9 cellular contexts compared by ENCODE assay signal in the genomic region with DNA sequence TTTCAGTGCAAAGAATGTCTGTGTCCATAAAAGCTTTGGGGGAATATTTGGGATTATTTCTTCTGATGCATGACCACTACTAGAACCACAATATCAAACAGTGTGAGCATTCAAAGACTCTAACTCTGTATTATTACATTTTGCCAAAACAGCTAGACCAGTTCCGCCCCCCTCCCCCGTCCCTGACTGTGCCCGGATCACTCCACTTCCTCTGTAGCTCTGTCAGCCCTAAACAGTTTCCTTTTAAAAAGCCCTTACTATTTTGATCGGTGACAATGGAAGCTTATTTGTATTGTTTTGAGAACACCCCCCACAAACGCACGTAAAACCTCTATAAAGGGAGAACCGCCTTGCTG. TPM values are rescaled to one million over a fixed set of nuclear protein-coding genes. Genes with fewer than 3 reads are reported as not detected.
A peak's percentile ranks its signal among the peaks of the same experiment; 100 is the strongest.
DNase-seq lines count a peak whose midpoint lies in the region; ATAC-seq and TF ChIP-seq lines count a peak whose summit lies in the region.
"Had no signal": no experiment of that assay in that cellular context is flagged by ENCODE, and none has a peak within 500 bp of the region (broad histone marks: within the 10 kb centered on the region; RNA-seq: fewer than 3 reads in every experiment).

No MANE protein-coding gene starts in this region.

- H3K27ac Mint-ChIP-seq in activated CD4-positive, alpha-beta T cell treated with anti-CD3 and anti-CD28 coated beads, Interleukin-2, amount 10 ng/mL, durations not matched to agents 7 days and 5 days, result peak overlapping the region; percentile 81

- ATAC-seq in HG03280 (IDR thresholded peaks at IDR 0.05; ENCODE audit: unreplicated experiment), result no peak
- ATAC-seq in HG03442 (IDR thresholded peaks at IDR 0.05; ENCODE audit: unreplicated experiment), result no peak

- H3K27me3 ChIP-seq in prostate gland (replicated peaks; ENCODE audit: insufficient read depth), result peaks cover 2% of the 10 kb centered on the region

- H3K9me3 Mint-ChIP-seq in activated CD4-positive, alpha-beta T cell treated with anti-CD3 and anti-CD28 coated beads, Interleukin-2, amount 10 ng/mL, durations not matched to agents 7 days and 5 days, result no peaks in the 10 kb centered on the region

- no peaks in the 10 kb centered on the region for H3K4me1 ChIP-seq in prostate gland (replicated peaks)

- no peaks in the 10 kb centered on the region for H3K9me3 ChIP-seq in prostate gland

- H3K27ac ChIP-seq in prostate gland, result no peak overlapping the region

- 2% methylated on average over 7 of the region's 7 CpGs for WGBS in prostate gland

- H3K36me3 Mint-ChIP-seq in activated CD4-positive, alpha-beta T cell treated with anti-CD3 and anti-CD28 coated beads, Interleukin-2, amount 10 ng/mL, durations not matched to agents 7 days and 5 days (ENCODE audit: low read depth), result no peaks in the 10 kb centered on the region

- intact Hi-C loops in prostate gland (cut with DNase I), result no loop called here

- no peak for TF ChIP-seq POLR2A in prostate gland (IDR thresholded peaks at IDR 0.05)

- peak overlapping the region; percentile 80 for H3K4me3 Mint-ChIP-seq in activated CD4-positive, alpha-beta T cell treated with anti-CD3 and anti-CD28 coated beads, Interleukin-2, amount 10 ng/mL, durations not matched to agents 7 days and 5 days

- peak; percentile 31 for DNase-seq in activated CD4-positive, alpha-beta T cell treated with anti-CD3 and anti-CD28 coated beads for 48 hours
- no peak for DNase-seq in activated CD4-positive, alpha-beta T cell treated with anti-CD3 and anti-CD28 coated beads for 1 hour
- DNase-seq in activated CD4-positive, alpha-beta T cell treated with anti-CD3 and anti-CD28 coated beads, Interleukin-2, amount 10 ng/mL, durations not matched to agents 7 days and 5 days, result peak; percentile 42
- no peak for DNase-seq in fibroblast of the aortic adventitia (ENCODE audit: low read depth)
- no peak for DNase-seq in prostate gland (ENCODE audit: low spot score)
- no peak for DNase-seq in iPS-NIHi7 (ENCODE audit: extremely low spot score)

- TF ChIP-seq CTCF in fibroblast of the aortic adventitia (IDR thresholded peaks at IDR 0.05; ENCODE audit: insufficient read depth, low read length), result no peak
- no peak for TF ChIP-seq CTCF in prostate gland (IDR thresholded peaks at IDR 0.05)

- POLR2A ChIA-PET in activated CD4-positive, alpha-beta T cell treated with anti-CD3 and anti-CD28 coated beads, Interleukin-2, amount 10 ng/mL, durations not matched to agents 7 days and 5 days (lab: Charles Lee), result no interaction called here

- peaks cover 35% of the 10 kb centered on the region for H3K27me3 Mint-ChIP-seq in activated CD4-positive, alpha-beta T cell treated with anti-CD3 and anti-CD28 coated beads, Interleukin-2, amount 10 ng/mL, durations not matched to agents 7 days and 5 days

- H3K36me3 ChIP-seq in prostate gland, result no peaks in the 10 kb centered on the region

- peaks cover 19% of the 10 kb centered on the region for H3K4me1 Mint-ChIP-seq in activated CD4-positive, alpha-beta T cell treated with anti-CD3 and anti-CD28 coated beads, Interleukin-2, amount 10 ng/mL, durations not matched to agents 7 days and 5 days

- CTCF ChIA-PET in activated CD4-positive, alpha-beta T cell treated with anti-CD3 and anti-CD28 coated beads, Interleukin-2, amount 10 ng/mL, durations not matched to agents 7 days and 5 days (lab: Charles Lee), result interaction anchor here (0.6 to 2.6 kb wide), 3 partner anchors 11 to 734 kb away, joined by 3 to 9 read pairs (median 8); no protein-coding TSS in a partner anchor

- H3K4me3 ChIP-seq in fibroblast of the aortic adventitia (ENCODE audit: low read depth, low read length) (peak overlapping the region; percentile 49), prostate gland (peak overlapping the region; percentile 36)

RNA-seq across cellular contexts. Expression of a gene that starts 36.6 kb away (rescaled TPM):
- total RNA-seq in activated CD4-positive, alpha-beta T cell treated with anti-CD3 and anti-CD28 coated beads, Interleukin-2, amount 10 ng/mL, durations not matched to agents 7 days and 5 days, result under 1 TPM; 0.12 to 0.22 TPM
- total RNA-seq in fibroblast of the aortic adventitia (ENCODE audit: low replicate concordance) (2.5 and 4.7 TPM in 2 replicates), prostate gland (10 to 100 TPM; 11.9 to 25.2 TPM)
- total RNA-seq: activated CD8-positive, alpha-beta memory T cell treated with anti-CD3 and anti-CD28 coated beads for 36 hours had no signal

Comparison
In these comparisons a context has a peak if more than half of its experiments do, and no peak if none do; other contexts are left out.
1. DNase-seq: peak in activated CD4-positive, alpha-beta T cell treated with anti-CD3 and anti-CD28 coated beads for 48 hours (single experiment) and activated CD4-positive, alpha-beta T cell treated with anti-CD3 and anti-CD28 coated beads, Interleukin-2, amount 10 ng/mL, durations not matched to agents 7 days and 5 days (single experiment); none in activated CD4-positive, alpha-beta T cell treated with anti-CD3 and anti-CD28 coated beads for 1 hour (single experiment), fibroblast of the aortic adventitia (single experiment), prostate gland (single experiment) and iPS-NIHi7 (single experiment).